ENCODE assay signal across 8 cellular contexts in genomic region chr20:44911264-44911921, GRCh38. TPM values are rescaled to one million over a fixed set of nuclear protein-coding genes. Genes with fewer than 3 reads are reported as not detected.
DNase-seq lines count a peak whose midpoint lies in the region; ATAC-seq and TF ChIP-seq lines count a peak whose summit lies in the region.

No MANE protein-coding gene starts in this region.

- TF ChIP-seq CTCF in GM12872 (IDR thresholded peaks at IDR 0.05; ENCODE audit: insufficient read depth, low read depth, low read length) (peak; percentile 80), foreskin fibroblast (IDR thresholded peaks at IDR 0.05; ENCODE audit: low read depth, low read length) (peak; percentile 38)

- no peak overlapping the region for H3K4me3 ChIP-seq in foreskin fibroblast (ENCODE audit: low read depth in 1 of 2, low read length in 2 of 2)

- DNase-seq in A172 (ENCODE audit: low spot score) (peak; percentile 51), NCI-H69 (lab: John Stamatoyannopoulos, UW) (peak; percentile 12), activated T-cell treated with anti-CD3 and anti-CD28 coated beads for 24 hours (ENCODE audit: low read depth) (peak; percentile 36), foreskin fibroblast (peak in 1 of 2 donors; percentile 66), GDM1 (lab: John Stamatoyannopoulos, UW) (no peak)
- peak; percentile 48 for DNase-seq in stimulated activated CD4-positive, alpha-beta T cell treated with anti-CD3 and anti-CD28 coated beads, Interleukin-1b, Interleukin-23, amount 100 ng/mL, for 48 hours

- ATAC-seq in HG03025 (IDR thresholded peaks at IDR 0.05; ENCODE audit: low FRiP score, unreplicated experiment) = no peak

RNA-seq across cellular contexts. Expression of gene PABPC1L, which starts 1.5 kb away (rescaled TPM):
- total RNA-seq in A172 (2014; rRNA removed; shearing (Covaris generic)) = 6.0 and 9.1 TPM in 2 replicates

RNA-seq across cellular contexts. Expression of gene YWHAB, which starts 25.9 kb away (rescaled TPM):
- total RNA-seq in A172 (2014; rRNA removed; shearing (Covaris generic)) = 101 and 108 TPM in 2 replicates

RNA-seq across cellular contexts. Expression of gene TOMM34, which starts 48.8 kb away (rescaled TPM):
- 105 and 107 TPM in 2 replicates for total RNA-seq in A172 (2014; rRNA removed; shearing (Covaris generic))

RNA-seq across cellular contexts. Expression of gene STK4, which starts 54.9 kb away (rescaled TPM):
- total RNA-seq in A172 (2014; rRNA removed; shearing (Covaris generic)) = 17.7 and 21.3 TPM in 2 replicates
